In the genomic region with DNA sequence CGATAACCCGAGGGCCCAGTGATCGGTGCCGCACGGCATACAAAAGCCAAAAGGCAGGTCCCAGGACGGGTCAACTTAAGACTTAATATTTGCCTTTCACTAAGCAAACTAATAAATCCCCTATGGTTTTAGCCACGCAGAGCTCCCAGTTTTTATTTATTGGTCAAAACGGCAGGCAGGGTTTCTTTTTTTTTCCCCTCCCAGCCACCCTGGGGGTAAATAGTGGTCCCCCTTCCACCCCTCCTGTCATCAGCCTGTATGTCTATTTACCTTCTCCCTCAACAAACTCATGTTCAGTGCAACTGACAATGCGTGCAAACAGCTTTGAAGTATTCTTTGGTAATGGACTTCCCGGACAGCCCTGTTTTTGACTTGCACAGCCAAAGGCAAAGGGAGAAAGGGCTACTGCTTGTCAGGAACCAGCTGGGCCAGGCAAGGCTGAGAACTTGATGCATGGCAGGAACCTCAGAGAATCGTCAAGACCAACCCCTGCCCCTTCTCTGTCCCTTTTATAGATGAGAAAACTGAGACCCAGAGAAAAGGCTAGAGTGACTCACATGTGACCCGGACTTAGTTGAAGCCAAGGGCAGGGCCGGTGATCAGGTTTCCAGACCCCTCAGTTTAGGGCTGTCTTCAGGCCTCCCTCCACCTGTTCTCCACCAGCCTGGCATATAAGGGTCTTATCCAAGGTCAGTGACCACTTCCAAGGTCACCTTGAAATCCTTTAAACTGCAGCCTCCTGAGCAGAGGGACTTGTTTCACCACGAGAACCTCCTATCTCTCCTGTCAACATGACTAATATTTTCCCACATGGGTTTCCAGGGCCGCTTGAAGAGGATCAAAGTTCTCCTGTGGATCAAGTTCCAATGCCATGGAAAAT, we compare ENCODE assay signal across 17 cellular contexts.
DNase-seq lines count a peak whose midpoint lies in the region; ATAC-seq and TF ChIP-seq lines count a peak whose summit lies in the region.
"Had no signal": no experiment of that assay in that cellular context is flagged by ENCODE, and none has a peak within 500 bp of the region (broad histone marks: within the 10 kb centered on the region; RNA-seq: fewer than 3 reads in every experiment).

No MANE protein-coding gene starts in this region.

- DNase-seq in HuH-7.5 (ENCODE audit: low spot score) (peak; percentile 40), SW480 (ENCODE audit: low spot score) (peak; percentile 39), neural progenitor cell (ENCODE audit: low spot score) (no peak), SJCRH30 (no peak), NCI-H1436 (lab: John Stamatoyannopoulos, UW) (no peak), HPDE6-E6E7 (ENCODE audit: extremely low spot score) (no peak)
- DNase-seq: CD8-positive, alpha-beta memory T cell; DMS79; HCEC 1CT; NCI-H1930; NCI-H510A treated with DMSO at 0.1 percent for 48 hours; OCI-M1; T-cell had no signal

- H3K27ac ChIP-seq in C4-2B, result peak overlapping the region; percentile 90
- H3K27ac ChIP-seq in neural progenitor cell, result no peak overlapping the region
- H3K27ac ChIP-seq in SJCRH30, result no peak overlapping the region
- H3K27ac ChIP-seq: HL-60 had no signal

- no peak for ATAC-seq in HG03342 (IDR thresholded peaks at IDR 0.05; ENCODE audit: unreplicated experiment)
- ATAC-seq: T-cell had no signal

- TF ChIP-seq CTCF in C4-2B (conservative IDR thresholded peaks at IDR 0.05) (no peak), neural progenitor cell (IDR thresholded peaks at IDR 0.05) (no peak)

- H3K4me2 ChIP-seq in neural progenitor cell, result no peak overlapping the region

- peaks cover 5% of the 10 kb centered on the region for H3K36me3 Mint-ChIP-seq in neural progenitor cell
- H3K36me3 Mint-ChIP-seq: CD8-positive, alpha-beta memory T cell had no signal

- no peak overlapping the region for H3K9ac ChIP-seq in neural progenitor cell

- no peaks in the 10 kb centered on the region for H3K36me3 ChIP-seq in neural progenitor cell
- H3K36me3 ChIP-seq in SJCRH30, result no peaks in the 10 kb centered on the region

- H3K9me3 ChIP-seq in neural progenitor cell (ENCODE audit: low read depth) (no peaks in the 10 kb centered on the region), SJCRH30 (replicated peaks) (no peaks in the 10 kb centered on the region)

- no peaks in the 10 kb centered on the region for H3F3A ChIP-seq in neural progenitor cell (ENCODE audit: low read depth)

- H3K4me3 ChIP-seq in neural progenitor cell (no peak overlapping the region), SJCRH30 (no peak overlapping the region)
- H3K4me3 ChIP-seq: GM12878 had no signal

- H3K4me1 Mint-ChIP-seq in neural progenitor cell, result peaks cover 5% of the 10 kb centered on the region
- H3K4me1 Mint-ChIP-seq: CD8-positive, alpha-beta memory T cell; T-cell had no signal

- H3K27ac Mint-ChIP-seq in neural progenitor cell, result peak overlapping the region; percentile 53
- H3K27ac Mint-ChIP-seq: CD8-positive, alpha-beta memory T cell; T-cell had no signal

- no peaks in the 10 kb centered on the region for H3K79me2 ChIP-seq in neural progenitor cell (ENCODE audit: low read depth)

- no peaks in the 10 kb centered on the region for H3K27me3 ChIP-seq in neural progenitor cell
- no peaks in the 10 kb centered on the region for H3K27me3 ChIP-seq in SJCRH30

- peaks cover 10% of the 10 kb centered on the region for H3K27me3 Mint-ChIP-seq in neural progenitor cell (ENCODE audit: insufficient read depth, low read depth)

- H2AFZ ChIP-seq in neural progenitor cell (replicated peaks), result no peak overlapping the region

- H4K20me1 ChIP-seq in neural progenitor cell (ENCODE audit: low read depth), result no peaks in the 10 kb centered on the region

- H3K9me3 Mint-ChIP-seq in neural progenitor cell, result no peaks in the 10 kb centered on the region

- no peak overlapping the region for H3K4me3 Mint-ChIP-seq in neural progenitor cell
- H3K4me3 Mint-ChIP-seq: CD8-positive, alpha-beta memory T cell; T-cell had no signal

- peaks cover 4% of the 10 kb centered on the region for H3K4me1 ChIP-seq in neural progenitor cell
- no peaks in the 10 kb centered on the region for H3K4me1 ChIP-seq in SJCRH30

Comparison
In these comparisons a context has a peak if more than half of its experiments do, and no peak if none do; other contexts are left out.
1. DNase-seq: peak in HuH-7.5 (single experiment) and SW480 (single experiment); none in neural progenitor cell (single experiment), SJCRH30 (0 of 2), NCI-H1436 (single experiment) and HPDE6-E6E7 (single experiment).